In genomic region chr1:26706315-26706714, GRCh38 we compare ENCODE assay signal across 10 cellular contexts. TPM values are rescaled to one million over a fixed set of nuclear protein-coding genes. Genes with fewer than 3 reads are reported as not detected.
DNase-seq lines count a peak whose midpoint lies in the region; ATAC-seq and TF ChIP-seq lines count a peak whose summit lies in the region.
"Had no signal": no experiment of that assay in that cellular context is flagged by ENCODE, and none has a peak within 500 bp of the region (broad histone marks: within the 10 kb centered on the region; RNA-seq: fewer than 3 reads in every experiment).

No MANE protein-coding gene starts in this region.

- no peaks in the 10 kb centered on the region for H3K9me3 ChIP-seq in HCT116 (ENCODE audit: control insufficient read depth in 1 of 2, insufficient read depth in 1 of 2, low read depth in 1 of 2, low read length in 2 of 2)
- no peaks in the 10 kb centered on the region for H3K9me3 ChIP-seq in SK-N-MC (ENCODE audit: low read depth, low read length)
- no peaks in the 10 kb centered on the region for H3K9me3 ChIP-seq in skeletal muscle tissue (ENCODE audit: control insufficient read depth in 3 of 3, low read length in 3 of 3)

- TF ChIP-seq CTCF in HCT116 (IDR thresholded peaks at IDR 0.05 in 2 of 3, conservative IDR thresholded peaks at IDR 0.05 in 1 of 3; ENCODE audit: borderline replicate concordance in 1 of 3, insufficient read depth in 1 of 3, low read depth in 2 of 3, low read length in 2 of 3): no peak

- no peaks in the 10 kb centered on the region for H3K9me2 ChIP-seq in HCT116 (ENCODE audit: insufficient read depth)

- POLR2A ChIA-PET in HCT116 (lab: Charles Lee): interaction anchor here (1.7 kb wide), 1 partner anchor 13 kb away, joined by 3 read pairs; no protein-coding TSS in a partner anchor

- H2AFZ ChIP-seq in HCT116 (ENCODE audit: low read depth, low read length, poor library complexity, severe bottlenecking): no peak overlapping the region

- H3K27me3 ChIP-seq in HCT116 (ENCODE audit: insufficient read depth, low read length) (no peaks in the 10 kb centered on the region), skeletal muscle tissue (ENCODE audit: control insufficient read depth in 3 of 3, insufficient read depth in 3 of 3, low read length in 3 of 3) (no peaks in the 10 kb centered on the region)

- H3K27ac ChIP-seq in HCT116 (ENCODE audit: low read depth, low read length) (peak overlapping the region; percentile 52; the same call in 1 of the 2 replicates), SK-N-MC (peak overlapping the region; percentile 50), skeletal muscle tissue (ENCODE audit: low read depth, low read length) (peak overlapping the region; percentile 16)

- RAD21 ChIA-PET in HCT116 (lab: Charles Lee; ENCODE audit: low non-redundant PET in 1 of 2, low total read pairs in 2 of 2, uncharacterized antibody in 2 of 2, unreplicated experiment in 2 of 2): no interaction called here

- DNase-seq in HCT116 (ENCODE audit: low read depth, low spot score): no peak
- DNase-seq in SK-N-MC (ENCODE audit: low read depth, low spot score): no peak
- no peak for DNase-seq in left ventricle myocardium superior
- no peak for DNase-seq in NCI-H2029 treated with DMSO at 0.1 percent for 48 hours (lab: John Stamatoyannopoulos, UW)
- DNase-seq in stimulated activated CD4-positive, alpha-beta T cell treated with anti-CD3 and anti-CD28 coated beads, Interleukin-12 subunit alpha, Interleukin-12 subunit beta, amount 100 ng/mL, for 4 hours: no peak
- no peak for DNase-seq in activated CD4-positive, CD25-positive, alpha-beta regulatory T cell (lab: John Stamatoyannopoulos, UW)
- DNase-seq in MV-4-11 (lab: John Stamatoyannopoulos, UW): no peak
- DNase-seq: activated effector memory CD4-positive, alpha-beta T cell treated with Interleukin-2 at 50 U/mL for 16 hours; NCI-H1436 treated with DMSO at 0.1 percent for 48 hours had no signal

- H3K4me3 ChIP-seq in HCT116 (replicated peaks in 1 of 2; ENCODE audit: low read depth in 1 of 2, low read length in 2 of 2): no peak overlapping the region
- peak overlapping the region; percentile 2; the same call in 1 of the 2 replicates for H3K4me3 ChIP-seq in SK-N-MC
- H3K4me3 ChIP-seq in skeletal muscle tissue (ENCODE audit: low read length in 3 of 3): peak overlapping the region; percentile 36 to 49 (median 38)

- no peak for TF ChIP-seq POLR2A in HCT116 (IDR thresholded peaks at IDR 0.05; ENCODE audit: borderline replicate concordance, extremely low read depth, insufficient read depth, insufficient read length)

- H3K4me1 ChIP-seq in HCT116 (ENCODE audit: control insufficient read depth in 1 of 2, insufficient read depth in 2 of 2, low read length in 2 of 2) (peaks cover 37 to 55% of the 10 kb centered on the region in 2 experiments), skeletal muscle tissue (ENCODE audit: control insufficient read depth in 3 of 3, insufficient read depth in 3 of 3, low read length in 3 of 3) (peaks cover 52 to 63% (median 58%) of the 10 kb centered on the region in 3 donors)

- ATAC-seq in HCT116 (no peak), left ventricle myocardium superior (peak; percentile 33)

- H3K36me3 ChIP-seq in HCT116 (ENCODE audit: control insufficient read depth in 1 of 2, insufficient read depth in 2 of 2, low read length in 2 of 2) (peaks cover 0 to 3% of the 10 kb centered on the region in 2 experiments; a peak in 2 of 4 replicates), SK-N-MC (ENCODE audit: insufficient read depth, low read length) (peaks cover 43% of the 10 kb centered on the region), skeletal muscle tissue (ENCODE audit: control insufficient read depth in 3 of 3, insufficient read depth in 3 of 3, low read length in 3 of 3) (peaks cover 0 to 5% (median 5%) of the 10 kb centered on the region in 3 donors)

- BruUV-seq in HCT116 (replicated peaks; lab: Mats Ljungman, UMichigan): no TSS peak

- no peak for TF ChIP-seq RAD21 in HCT116 (IDR thresholded peaks at IDR 0.05; ENCODE audit: low read depth)

- H3K9ac ChIP-seq in HCT116 (ENCODE audit: low read length) (peak overlapping the region; percentile 14), SK-N-MC (ENCODE audit: insufficient read length) (no peak overlapping the region), skeletal muscle tissue (ENCODE audit: low read depth in 1 of 3, low read length in 3 of 3) (peak overlapping the region in 1 of 3 donors; percentile 25)

- peaks cover 98% of the 10 kb centered on the region for H3K79me2 ChIP-seq in HCT116 (ENCODE audit: insufficient read depth, low read length)

- peaks cover 24% of the 10 kb centered on the region; the same call in 1 of the 2 replicates for H4K20me1 ChIP-seq in HCT116 (ENCODE audit: insufficient read depth)

- intact Hi-C loops in HCT116 (cut with micrococcal nuclease): no loop called here
- intact Hi-C loops in left ventricle myocardium superior (cut with micrococcal nuclease): no loop called here

- CTCF ChIA-PET in HCT116 (lab: Charles Lee): no interaction called here

- peak overlapping the region; percentile 65 for H3K4me2 ChIP-seq in HCT116 (ENCODE audit: low read length)

TF ChIP-seq in HCT116, 20 proteins besides CTCF, POLR2A, EP300 and RAD21:
- TF ChIP-seq ELF1 (IDR thresholded peaks at IDR 0.05; ENCODE audit: borderline replicate concordance, low read depth) (no peak), FOSL1 (IDR thresholded peaks at IDR 0.05; ENCODE audit: low read depth) (no peak), POLR2AphosphoS5 (IDR thresholded peaks at IDR 0.05; ENCODE audit: low read depth, low read length) (no peak), EZH2phosphoT487 (IDR thresholded peaks at IDR 0.05; ENCODE audit: borderline replicate concordance) (no peak), SIN3A (IDR thresholded peaks at IDR 0.05; ENCODE audit: low read depth) (no peak), ZFX (IDR thresholded peaks at IDR 0.05) (no peak), JUND (IDR thresholded peaks at IDR 0.05) (no peak), YY1 (IDR thresholded peaks at IDR 0.05; ENCODE audit: extremely low read depth, insufficient replicate concordance, low read depth, low read length) (no peak), EZH2 (IDR thresholded peaks at IDR 0.05) (no peak), CEBPB (IDR thresholded peaks at IDR 0.05; ENCODE audit: low read depth) (no peak)
- TF ChIP-seq, protein P1, sequence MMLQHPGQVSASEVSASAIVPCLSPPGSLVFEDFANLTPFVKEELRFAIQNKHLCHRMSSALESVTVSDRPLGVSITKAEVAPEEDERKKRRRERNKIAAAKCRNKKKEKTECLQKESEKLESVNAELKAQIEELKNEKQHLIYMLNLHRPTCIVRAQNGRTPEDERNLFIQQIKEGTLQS (IDR thresholded peaks at IDR 0.05): no peak

RNA-seq across cellular contexts. Expression of gene ARID1A, which starts 10.5 kb away (rescaled TPM):
- total RNA-seq in HCT116 (2021; ENCODE audit: unreplicated experiment): 62.8 TPM
- polyA plus RNA-seq in HCT116 (2012): 55.1 and 56.3 TPM in 2 replicates
- 31.4 TPM for total RNA-seq in left ventricle myocardium superior
- total RNA-seq in skeletal muscle tissue: 18.8 TPM

Comparison
In these comparisons a context has a peak if more than half of its experiments do, and no peak if none do; other contexts are left out.
1. H3K4me3 ChIP-seq: peak in SK-N-MC (single experiment) and skeletal muscle tissue (3 of 3); none in HCT116 (0 of 2).
2. Peak in every context shown above with its lines, with median percentiles within 50 percentile points of each other: H3K27ac ChIP-seq.